22 cellular contexts compared by ENCODE assay signal in genomic region chr1:95304803-95305202, GRCh38.
"Had no signal": no experiment of that assay in that cellular context is flagged by ENCODE, and none has a peak within 500 bp of the region (broad histone marks: within the 10 kb centered on the region; RNA-seq: fewer than 3 reads in every experiment).

No MANE protein-coding gene starts in this region.

- H3K27me3 ChIP-seq: dorsolateral prefrontal cortex, right lobe of liver had no signal

- H3K4me1 ChIP-seq: esophagus squamous epithelium, psoas muscle, right lobe of liver, spleen, tibial artery had no signal

- H3K36me3 Mint-ChIP-seq: naive thymus-derived CD4-positive, alpha-beta T cell; stimulated activated memory B cell treated with anti-CD40 and anti-IgM and Interleukin-4, amounts not matched to agents 10 μg/mL and 1 μg/mL and 100 μg/mL, for 72 hours had no signal

- H3K4me1 Mint-ChIP-seq: naive thymus-derived CD4-positive, alpha-beta T cell; stimulated activated memory B cell treated with anti-CD40 and anti-IgM and Interleukin-4, amounts not matched to agents 10 μg/mL and 1 μg/mL and 100 μg/mL, for 72 hours had no signal

- H3K4me3 Mint-ChIP-seq: naive thymus-derived CD4-positive, alpha-beta T cell; nephron progenitor cell; stimulated activated memory B cell treated with anti-CD40 and anti-IgM and Interleukin-4, amounts not matched to agents 10 μg/mL and 1 μg/mL and 100 μg/mL, for 72 hours; stimulated activated naive CD8-positive, alpha-beta T cell treated with anti-CD3 and anti-CD28 coated beads, Interleukin-15, Interleukin-2, amounts not matched to agents 100 ng/mL and 50 ng/mL, for 24 hours had no signal

- H3K27ac Mint-ChIP-seq: naive thymus-derived CD4-positive, alpha-beta T cell; stimulated activated memory B cell treated with anti-CD40 and anti-IgM and Interleukin-4, amounts not matched to agents 10 μg/mL and 1 μg/mL and 100 μg/mL, for 72 hours; stimulated activated naive CD8-positive, alpha-beta T cell treated with anti-CD3 and anti-CD28 coated beads, Interleukin-15, Interleukin-2, amounts not matched to agents 100 ng/mL and 50 ng/mL, for 24 hours had no signal

- ATAC-seq: left cardiac atrium; left ventricle myocardium superior; naive thymus-derived CD4-positive, alpha-beta T cell; psoas muscle; right lobe of liver; stimulated activated memory B cell treated with anti-CD40 and anti-IgM and Interleukin-4, amounts not matched to agents 10 μg/mL and 1 μg/mL and 100 μg/mL, for 72 hours had no signal

- H3K4me3 ChIP-seq: dorsolateral prefrontal cortex, esophagus squamous epithelium, lung, psoas muscle, right lobe of liver, spleen, tibial artery had no signal

- H3K27ac ChIP-seq: dorsolateral prefrontal cortex, esophagus squamous epithelium, psoas muscle, right lobe of liver, spleen, tibial artery had no signal

- H3K36me3 ChIP-seq: esophagus squamous epithelium, right lobe of liver, spleen, tibial artery had no signal

- DNase-seq: cortex of kidney; dorsolateral prefrontal cortex; effector CD8-positive, alpha-beta T cell; esophagus squamous epithelium; foreskin fibroblast; kidney; left cardiac atrium; left ventricle myocardium superior; mesendoderm; naive thymus-derived CD4-positive, alpha-beta T cell; nephron progenitor cell; psoas muscle; retina; right lobe of liver; spleen; stimulated activated CD4-positive, alpha-beta T cell treated with anti-CD3 and anti-CD28 coated beads, Interleukin-15, amount 100 ng/mL, for 24 hours; stimulated activated CD4-positive, alpha-beta T cell treated with anti-CD3 and anti-CD28 coated beads, Interleukin-1b, Interleukin-23, amount 100 ng/mL, for 48 hours; stimulated activated CD4-positive, alpha-beta T cell treated with anti-CD3 and anti-CD28 coated beads, Interleukin-4, amount 100 ng/mL, for 24 hours; tibial artery had no signal

- H3K9me3 ChIP-seq: esophagus squamous epithelium, psoas muscle, right lobe of liver, spleen, tibial artery had no signal
